ENCODE assay signal across 16 cellular contexts in genomic region chr12:121630791-121631190, GRCh38. TPM values are rescaled to one million over a fixed set of nuclear protein-coding genes. Genes with fewer than 3 reads are reported as not detected.
DNase-seq lines count a peak whose midpoint lies in the region; ATAC-seq and TF ChIP-seq lines count a peak whose summit lies in the region.
"Had no signal": no experiment of that assay in that cellular context is flagged by ENCODE, and none has a peak within 500 bp of the region (broad histone marks: within the 10 kb centered on the region; RNA-seq: fewer than 3 reads in every experiment).

No MANE protein-coding gene starts in this region.

- H3K9me3 ChIP-seq in KOPT-K1 (ENCODE audit: insufficient read depth, low read length, poor library complexity, severe bottlenecking) (no peaks in the 10 kb centered on the region), suprapubic skin (no peaks in the 10 kb centered on the region)
- H3K9me3 ChIP-seq: ascending aorta, MG63, thyroid gland had no signal

- no peak for ATAC-seq in HG02571 (IDR thresholded peaks at IDR 0.05; ENCODE audit: unreplicated experiment)

- H3K9me3 Mint-ChIP-seq in T-helper 1 cell treated with Interleukin-12 subunit alpha and Interleukin-12 subunit beta and Interleukin-4 antibody, amounts not matched to agents 30 μg/mL and 1 μg/mL, for 36 hours = no peaks in the 10 kb centered on the region
- no peaks in the 10 kb centered on the region for H3K9me3 Mint-ChIP-seq in dendritic cell treated with granulocyte-macrophage colony-stimulating factor and Interleukin-4, amounts not matched to agents 40 ng/mL and 50 ng/mL, for 4 days
- H3K9me3 Mint-ChIP-seq in progenitor cell of endocrine pancreas (ENCODE audit: low read depth) = no peaks in the 10 kb centered on the region

- no peaks in the 10 kb centered on the region for H3K27me3 Mint-ChIP-seq in T-helper 1 cell treated with Interleukin-12 subunit alpha and Interleukin-12 subunit beta and Interleukin-4 antibody, amounts not matched to agents 30 μg/mL and 1 μg/mL, for 36 hours (ENCODE audit: low read depth)
- no peaks in the 10 kb centered on the region for H3K27me3 Mint-ChIP-seq in dendritic cell treated with granulocyte-macrophage colony-stimulating factor and Interleukin-4, amounts not matched to agents 40 ng/mL and 50 ng/mL, for 4 days
- H3K27me3 Mint-ChIP-seq in progenitor cell of endocrine pancreas = no peaks in the 10 kb centered on the region

- H3K4me1 Mint-ChIP-seq in T-helper 1 cell treated with Interleukin-12 subunit alpha and Interleukin-12 subunit beta and Interleukin-4 antibody, amounts not matched to agents 30 μg/mL and 1 μg/mL, for 36 hours (ENCODE audit: low read depth) = peaks cover 54% of the 10 kb centered on the region
- H3K4me1 Mint-ChIP-seq in dendritic cell treated with granulocyte-macrophage colony-stimulating factor and Interleukin-4, amounts not matched to agents 40 ng/mL and 50 ng/mL, for 4 days (ENCODE audit: low read depth) = peaks cover 78% of the 10 kb centered on the region
- H3K4me1 Mint-ChIP-seq in progenitor cell of endocrine pancreas (ENCODE audit: low read depth) = peaks cover 39% of the 10 kb centered on the region

- TF ChIP-seq CTCF in progenitor cell of endocrine pancreas (IDR thresholded peaks at IDR 0.05; ENCODE audit: unreplicated experiment) (no peak), suprapubic skin (IDR thresholded peaks at IDR 0.05) (no peak)

- H3K36me3 Mint-ChIP-seq in T-helper 1 cell treated with Interleukin-12 subunit alpha and Interleukin-12 subunit beta and Interleukin-4 antibody, amounts not matched to agents 30 μg/mL and 1 μg/mL, for 36 hours (ENCODE audit: low read depth) = peaks cover 28% of the 10 kb centered on the region
- peaks cover 73% of the 10 kb centered on the region for H3K36me3 Mint-ChIP-seq in dendritic cell treated with granulocyte-macrophage colony-stimulating factor and Interleukin-4, amounts not matched to agents 40 ng/mL and 50 ng/mL, for 4 days (ENCODE audit: low read depth)
- peaks cover 9% of the 10 kb centered on the region for H3K36me3 Mint-ChIP-seq in progenitor cell of endocrine pancreas (ENCODE audit: insufficient read depth)

- peaks cover 32% of the 10 kb centered on the region for H3K36me3 ChIP-seq in KOPT-K1 (ENCODE audit: insufficient read depth, low read length)
- H3K36me3 ChIP-seq in suprapubic skin = no peaks in the 10 kb centered on the region
- H3K36me3 ChIP-seq: ascending aorta, thyroid gland had no signal

- no peak for DNase-seq in T-helper 1 cell
- no peak for DNase-seq in progenitor cell of endocrine pancreas (ENCODE audit: low spot score, unreplicated experiment)
- no peak for DNase-seq in iPS-NIHi7 (ENCODE audit: extremely low spot score)
- DNase-seq in suprapubic skin (ENCODE audit: low spot score in 2 of 2) = no peak
- DNase-seq: DMS 273 treated with DMSO at 0.1 percent for 48 hours, foreskin melanocyte, GM23248, MG63, NCI-H2171, small intestine, thyroid gland had no signal

- TF ChIP-seq EP300 in suprapubic skin (IDR thresholded peaks at IDR 0.05) = no peak

- H3K4me3 ChIP-seq in suprapubic skin = no peak overlapping the region
- H3K4me3 ChIP-seq: ascending aorta, GM23248, MG63, thyroid gland had no signal

- no peak for TF ChIP-seq POLR2A in suprapubic skin (IDR thresholded peaks at IDR 0.05)

- H3K4me3 Mint-ChIP-seq in T-helper 1 cell treated with Interleukin-12 subunit alpha and Interleukin-12 subunit beta and Interleukin-4 antibody, amounts not matched to agents 30 μg/mL and 1 μg/mL, for 36 hours = peak overlapping the region; percentile 34
- peak overlapping the region; percentile 27 for H3K4me3 Mint-ChIP-seq in dendritic cell treated with granulocyte-macrophage colony-stimulating factor and Interleukin-4, amounts not matched to agents 40 ng/mL and 50 ng/mL, for 4 days
- H3K4me3 Mint-ChIP-seq in progenitor cell of endocrine pancreas (ENCODE audit: low read depth) = peak overlapping the region; percentile 8

- H3K27ac Mint-ChIP-seq in T-helper 1 cell treated with Interleukin-12 subunit alpha and Interleukin-12 subunit beta and Interleukin-4 antibody, amounts not matched to agents 30 μg/mL and 1 μg/mL, for 36 hours = peak overlapping the region; percentile 72
- H3K27ac Mint-ChIP-seq in dendritic cell treated with granulocyte-macrophage colony-stimulating factor and Interleukin-4, amounts not matched to agents 40 ng/mL and 50 ng/mL, for 4 days = no peak overlapping the region
- no peak overlapping the region for H3K27ac Mint-ChIP-seq in progenitor cell of endocrine pancreas

- peak overlapping the region; percentile 96 for H3K27ac ChIP-seq in KOPT-K1 (ENCODE audit: low read depth, low read length, poor library complexity, severe bottlenecking)
- no peak overlapping the region for H3K27ac ChIP-seq in suprapubic skin
- H3K27ac ChIP-seq: ascending aorta, GM23248 had no signal

- H3K4me1 ChIP-seq in suprapubic skin = peaks cover 72% of the 10 kb centered on the region

- WGBS in suprapubic skin = 55% methylated on average over 6 of the region's 6 CpGs

- intact Hi-C loops in dendritic cell treated with granulocyte-macrophage colony-stimulating factor and Interleukin-4, amounts not matched to agents 40 ng/mL and 50 ng/mL, for 4 days (cut with micrococcal nuclease) = no loop called here

- no peaks in the 10 kb centered on the region for H3K27me3 ChIP-seq in suprapubic skin
- H3K27me3 ChIP-seq: ascending aorta, MG63, thyroid gland had no signal

RNA-seq across cellular contexts. Expression of gene ORAI1, which starts 4.5 kb away (rescaled TPM):
- total RNA-seq in progenitor cell of endocrine pancreas (18.9 and 19.3 TPM in 2 replicates), suprapubic skin (10 to 100 TPM; 56.5 to 81.4 (median 71.4) TPM)

RNA-seq across cellular contexts. Expression of gene MORN3, which starts 38.7 kb away (rescaled TPM):
- total RNA-seq in progenitor cell of endocrine pancreas = 1.1 and 1.5 TPM in 2 replicates
- total RNA-seq in suprapubic skin = 1 to 10 TPM; 1.5 to 4.5 (median 2.6) TPM
- total RNA-seq: ascending aorta, GM23248 had no signal

RNA-seq across cellular contexts. Expression of gene KDM2B, which starts 50.0 kb away (rescaled TPM):
- 74.0 and 79.2 TPM in 2 replicates for total RNA-seq in progenitor cell of endocrine pancreas
- 10 to 100 TPM; 47.8 to 53.7 (median 50.4) TPM for total RNA-seq in suprapubic skin
